16 cellular contexts compared by ENCODE assay signal in the genomic region with DNA sequence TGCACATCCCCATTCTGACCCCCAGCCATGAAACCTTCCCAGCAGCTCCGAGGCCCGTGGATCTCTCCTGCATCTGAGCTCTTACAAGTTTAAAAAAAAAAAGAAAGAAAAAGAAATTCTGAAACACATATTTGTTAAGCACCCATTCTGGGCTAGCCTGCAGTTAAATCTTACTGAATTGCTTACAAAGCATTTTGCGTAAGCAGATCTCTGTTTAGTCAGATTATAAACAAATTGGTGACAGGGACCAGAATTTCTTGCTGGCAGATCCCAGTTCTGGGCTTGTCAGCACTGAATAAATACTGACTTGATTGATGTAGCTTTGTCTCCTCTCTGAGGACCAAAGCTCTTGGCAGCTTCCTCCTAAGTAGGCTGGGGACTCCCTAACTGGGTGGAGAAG.
DNase-seq lines count a peak whose midpoint lies in the region; ATAC-seq, FAIRE-seq and TF ChIP-seq lines count a peak whose summit lies in the region.
"Had no signal": no experiment of that assay in that cellular context is flagged by ENCODE, and none has a peak within 500 bp of the region (broad histone marks: within the 10 kb centered on the region; RNA-seq: fewer than 3 reads in every experiment).

No MANE protein-coding gene starts in this region.

- 0 out of 2 replicates have a peak overlapping the region, but pooled peaks have one; percentile 21 for H2AFZ ChIP-seq in MM.1S (ENCODE audit: low read length)
- H2AFZ ChIP-seq in mesenchymal stem cell (ENCODE audit: low read depth, low read length), result no peak overlapping the region
- peak overlapping the region; percentile 49 for H2AFZ ChIP-seq in smooth muscle cell (ENCODE audit: low read depth)

- FAIRE-seq in urothelium cell line (lab: Jason Lieb, UNC), result no peak

- no peak overlapping the region for H4K8ac ChIP-seq in mesenchymal stem cell (ENCODE audit: low read length)

- H4K91ac ChIP-seq in mesenchymal stem cell (ENCODE audit: low read length), result no peak overlapping the region

- WGBS in mesenchymal stem cell, result 11% methylated on average over 3 of the region's 3 CpGs
- whole genome bisulfite sequencing in smooth muscle cell (ENCODE audit: low lambda C conversion rate), result 62% methylated on average over 3 of the region's 3 CpGs

- H2BK15ac ChIP-seq in mesenchymal stem cell (ENCODE audit: low read depth, poor library complexity, severe bottlenecking), result no peak overlapping the region

- H3K79me2 ChIP-seq in MM.1S (ENCODE audit: low read length) (no peaks in the 10 kb centered on the region), smooth muscle cell (ENCODE audit: low read depth) (no peaks in the 10 kb centered on the region)

- H3K4me1 ChIP-seq in MM.1S (ENCODE audit: low read length) (no peaks in the 10 kb centered on the region), adipocyte (ENCODE audit: control insufficient read depth, insufficient read depth, low read length) (peaks cover 23% of the 10 kb centered on the region), mesenchymal stem cell (ENCODE audit: control insufficient read depth, insufficient read depth, low read depth, low read length) (peaks cover 4% of the 10 kb centered on the region), smooth muscle cell (ENCODE audit: low read depth) (no peaks in the 10 kb centered on the region)
- H3K4me1 ChIP-seq: BLaER1, Caco-2 had no signal

- no peak for TF ChIP-seq CTCF in MM.1S (IDR thresholded peaks at IDR 0.05; ENCODE audit: low read length)
- TF ChIP-seq CTCF in smooth muscle cell (IDR thresholded peaks at IDR 0.05; ENCODE audit: borderline replicate concordance, insufficient read depth, poor library complexity, severe bottlenecking), result no peak

- H3K4me2 ChIP-seq in MM.1S (ENCODE audit: low read depth, low read length) (no peak overlapping the region), mesenchymal stem cell (ENCODE audit: low read length, poor library complexity, severe bottlenecking) (no peak overlapping the region), smooth muscle cell (no peak overlapping the region)
- H3K4me2 ChIP-seq: BLaER1 had no signal

- H3K9me3 ChIP-seq in MM.1S (replicated peaks; ENCODE audit: insufficient read depth, low read length), result no peaks in the 10 kb centered on the region
- no peaks in the 10 kb centered on the region for H3K9me3 ChIP-seq in adipocyte (ENCODE audit: control insufficient read depth, low read length)
- no peaks in the 10 kb centered on the region for H3K9me3 ChIP-seq in mesenchymal stem cell (ENCODE audit: control insufficient read depth, low read length)
- H3K9me3 ChIP-seq in smooth muscle cell (replicated peaks; ENCODE audit: low read depth), result no peaks in the 10 kb centered on the region
- H3K9me3 ChIP-seq: BLaER1, Caco-2 had no signal

- peak overlapping the region; percentile 24 for H2BK120ac ChIP-seq in mesenchymal stem cell (ENCODE audit: low read depth, low read length)

- no peaks in the 10 kb centered on the region for H3K9me2 ChIP-seq in MM.1S (replicated peaks; ENCODE audit: insufficient read depth, low read length)

- H3K27me3 ChIP-seq in MM.1S (replicated peaks; ENCODE audit: insufficient read depth, low read length), result no peaks in the 10 kb centered on the region
- H3K27me3 ChIP-seq in adipocyte (replicated peaks; ENCODE audit: control insufficient read depth, insufficient read depth, low read length), result no peaks in the 10 kb centered on the region
- peaks cover 0 to 2% of the 10 kb centered on the region in 2 experiments for H3K27me3 ChIP-seq in mesenchymal stem cell (ENCODE audit: control insufficient read depth in 1 of 2, insufficient read depth in 1 of 2, low read length in 2 of 2)
- no peaks in the 10 kb centered on the region for H3K27me3 ChIP-seq in smooth muscle cell (ENCODE audit: low read depth)
- H3K27me3 ChIP-seq: BLaER1 had no signal

- no peak overlapping the region for H3K14ac ChIP-seq in mesenchymal stem cell (ENCODE audit: low read length in 2 of 2)

- H3K4me3 ChIP-seq in MM.1S (ENCODE audit: low read length), result no peak overlapping the region
- peak overlapping the region; percentile 62 for H3K4me3 ChIP-seq in adipocyte (ENCODE audit: low read length)
- no peak overlapping the region for H3K4me3 ChIP-seq in mesenchymal stem cell (ENCODE audit: insufficient read depth in 1 of 2, low read depth in 1 of 2, low read length in 2 of 2)
- H3K4me3 ChIP-seq in smooth muscle cell, result no peak overlapping the region
- H3K4me3 ChIP-seq: BLaER1 had no signal

- no peaks in the 10 kb centered on the region for H3K79me1 ChIP-seq in mesenchymal stem cell (replicated peaks; ENCODE audit: low read length, poor library complexity, severe bottlenecking)

- H3F3A ChIP-seq in MM.1S (ENCODE audit: insufficient read depth, low read length) (no peaks in the 10 kb centered on the region), smooth muscle cell (ENCODE audit: low read depth) (no peaks in the 10 kb centered on the region)

- H3K36me3 ChIP-seq in MM.1S (replicated peaks; ENCODE audit: insufficient read depth, low read length) (no peaks in the 10 kb centered on the region), adipocyte (ENCODE audit: control insufficient read depth, insufficient read depth, low read length, severe bottlenecking) (no peaks in the 10 kb centered on the region), mesenchymal stem cell (ENCODE audit: control insufficient read depth in 1 of 2, insufficient read depth in 2 of 2, low read depth in 1 of 2, low read length in 2 of 2) (no peaks in the 10 kb centered on the region), smooth muscle cell (ENCODE audit: low read depth) (no peaks in the 10 kb centered on the region)
- H3K36me3 ChIP-seq: BLaER1 had no signal

- H3K27ac ChIP-seq in MM.1S (ENCODE audit: low read length) (no peak overlapping the region), mesenchymal stem cell (ENCODE audit: low read length, poor library complexity, severe bottlenecking) (no peak overlapping the region), smooth muscle cell (ENCODE audit: low read depth) (no peak overlapping the region)
- H3K27ac ChIP-seq: BLaER1 had no signal

- no peak overlapping the region for H2BK12ac ChIP-seq in mesenchymal stem cell (ENCODE audit: low read length in 2 of 2)

- no peak for ATAC-seq in HG03175 (IDR thresholded peaks at IDR 0.05; ENCODE audit: unreplicated experiment)

- H2AK5ac ChIP-seq in mesenchymal stem cell (ENCODE audit: low read length, severe bottlenecking), result no peak overlapping the region

- H3K9ac ChIP-seq in MM.1S (ENCODE audit: low read length), result no peak overlapping the region
- no peak overlapping the region for H3K9ac ChIP-seq in adipocyte (ENCODE audit: low read length)
- no peak overlapping the region for H3K9ac ChIP-seq in mesenchymal stem cell (ENCODE audit: low read length)
- H3K9ac ChIP-seq in smooth muscle cell (ENCODE audit: low read depth), result no peak overlapping the region
- H3K9ac ChIP-seq: BLaER1 had no signal

- H3K4ac ChIP-seq in mesenchymal stem cell (ENCODE audit: low read depth in 1 of 2, low read length in 2 of 2), result no peak overlapping the region

- H4K20me1 ChIP-seq in MM.1S (ENCODE audit: insufficient read depth, low read length) (no peaks in the 10 kb centered on the region), smooth muscle cell (ENCODE audit: low read depth) (no peaks in the 10 kb centered on the region)
- H4K20me1 ChIP-seq: BLaER1 had no signal

- H3K23ac ChIP-seq in mesenchymal stem cell (ENCODE audit: low read length in 2 of 2), result no peak overlapping the region

- no peak overlapping the region for H2BK5ac ChIP-seq in mesenchymal stem cell (ENCODE audit: low read depth, low read length, poor library complexity, severe bottlenecking)

- H3K18ac ChIP-seq in mesenchymal stem cell (ENCODE audit: low read depth in 1 of 2, low read length in 2 of 2), result no peak overlapping the region

- DNase-seq in MM.1S, result no peak
- no peak for DNase-seq in adipocyte (ENCODE audit: low read depth)
- DNase-seq in mesenchymal stem cell, result peak; percentile 61
- DNase-seq in smooth muscle cell (lab: John Stamatoyannopoulos, UW; ENCODE audit: unreplicated experiment), result no peak
- no peak for DNase-seq in SIG-M5 treated with dmso at 0.1 percent for 504 hours (lab: John Stamatoyannopoulos, UW; ENCODE audit: unreplicated experiment)
- DNase-seq in urothelium cell line (ENCODE audit: low spot score), result no peak
- DNase-seq in activated CD4-positive, alpha-beta T cell treated with anti-CD3 and anti-CD28 coated beads for 48 hours, result no peak
- DNase-seq: AML-193; Caco-2; CD8-positive, alpha-beta memory T cell; DMS53; GF-D8; HCEC 1CT; HFFc6 had no signal
